9 cellular contexts compared by ENCODE assay signal in the genomic region with DNA sequence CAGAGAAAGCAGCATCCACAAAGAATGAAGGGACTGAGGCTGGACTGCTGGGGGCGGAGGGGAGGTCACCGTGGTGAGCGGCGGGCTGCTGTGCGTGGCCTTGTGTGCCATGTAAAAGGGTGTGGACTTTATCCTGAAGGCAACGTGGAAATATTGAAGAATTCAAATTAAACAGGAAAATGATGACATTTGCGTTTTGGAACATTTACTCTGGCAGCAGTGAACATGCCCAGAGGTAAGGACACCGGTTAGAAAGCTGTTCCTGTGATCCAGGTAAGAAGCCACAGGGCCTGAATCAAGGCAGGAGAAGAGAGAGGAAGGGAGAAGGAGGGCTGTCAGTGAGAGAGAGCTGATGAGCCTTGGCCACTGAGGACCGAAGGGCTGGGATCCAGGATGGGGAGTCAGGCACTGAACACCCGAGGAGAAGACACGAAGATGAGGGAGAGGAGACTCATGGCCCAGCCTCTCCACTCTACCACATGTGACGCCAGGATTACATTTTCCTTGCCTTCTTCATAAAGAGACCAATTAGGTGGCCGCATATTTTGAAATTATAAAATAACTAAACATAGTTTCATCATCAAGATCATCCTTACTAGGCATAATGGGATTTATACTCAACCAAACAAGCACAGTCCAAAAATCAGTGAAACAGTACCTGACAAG. TPM values are rescaled to one million over a fixed set of nuclear protein-coding genes. Genes with fewer than 3 reads are reported as not detected.
DNase-seq lines count a peak whose midpoint lies in the region; ATAC-seq and TF ChIP-seq lines count a peak whose summit lies in the region.
"Had no signal": no experiment of that assay in that cellular context is flagged by ENCODE, and none has a peak within 500 bp of the region (broad histone marks: within the 10 kb centered on the region; RNA-seq: fewer than 3 reads in every experiment).

No MANE protein-coding gene starts in this region.

- peak overlapping the region; percentile 96 for H3K18ac ChIP-seq in mesenchymal stem cell (ENCODE audit: low read depth in 1 of 2, low read length in 2 of 2)

- peak overlapping the region; percentile 98 for H4K91ac ChIP-seq in mesenchymal stem cell (ENCODE audit: low read length)

- H3K4me1 ChIP-seq in KMS-11 (ENCODE audit: low read depth, poor library complexity, severe bottlenecking) (peaks cover 89% of the 10 kb centered on the region), breast epithelium (peaks cover 14 to 15% of the 10 kb centered on the region in 2 donors), mesenchymal stem cell (ENCODE audit: control insufficient read depth, insufficient read depth, low read depth, low read length) (peaks cover 30% of the 10 kb centered on the region), thoracic aorta (ENCODE audit: control insufficient read depth in 1 of 2, low read depth in 2 of 2) (peaks cover 31 to 83% of the 10 kb centered on the region in 2 donors)

- intact Hi-C loops in breast epithelium (cut with DNase I; ENCODE audit: low total_unique reads), result no loop called here

- no peaks in the 10 kb centered on the region for H4K20me1 ChIP-seq in KMS-11 (ENCODE audit: insufficient read depth)

- DNase-seq in breast epithelium (ENCODE audit: low spot score in 2 of 2), result no peak
- no peak for DNase-seq in mesenchymal stem cell
- no peak for DNase-seq in thoracic aorta (ENCODE audit: low spot score)
- no peak for DNase-seq in NAMALWA (ENCODE audit: low spot score)
- DNase-seq in SIG-M5 (lab: John Stamatoyannopoulos, UW), result no peak
- no peak for DNase-seq in activated CD4-positive, alpha-beta memory T cell treated with anti-CD3 and anti-CD28 coated beads, Interleukin-2, amount 10 ng/mL, durations not matched to agents 7 days and 5 days
- no peak for DNase-seq in NCI-H446 treated with DMSO at 0.1 percent for 48 hours (lab: John Stamatoyannopoulos, UW)
- DNase-seq: activated gamma-delta T cell had no signal

- CTCF ChIA-PET in activated CD4-positive, alpha-beta memory T cell treated with anti-CD3 and anti-CD28 coated beads, Interleukin-2, amount 10 ng/mL, durations not matched to agents 7 days and 5 days (lab: Charles Lee), result no interaction called here

- no peaks in the 10 kb centered on the region for H3K27me3 Mint-ChIP-seq in activated CD4-positive, alpha-beta memory T cell treated with anti-CD3 and anti-CD28 coated beads, Interleukin-2, amount 10 ng/mL, durations not matched to agents 7 days and 5 days

- H3K4me1 Mint-ChIP-seq in activated CD4-positive, alpha-beta memory T cell treated with anti-CD3 and anti-CD28 coated beads, Interleukin-2, amount 10 ng/mL, durations not matched to agents 7 days and 5 days, result peaks cover 23% of the 10 kb centered on the region

- no peak overlapping the region for H3K23ac ChIP-seq in mesenchymal stem cell (ENCODE audit: low read length in 2 of 2)

- peak overlapping the region; percentile 80 for H2BK120ac ChIP-seq in mesenchymal stem cell (ENCODE audit: low read depth, low read length)

- no peak for TF ChIP-seq POLR2A in breast epithelium (IDR thresholded peaks at IDR 0.05)

- H3K4me3 Mint-ChIP-seq in activated CD4-positive, alpha-beta memory T cell treated with anti-CD3 and anti-CD28 coated beads, Interleukin-2, amount 10 ng/mL, durations not matched to agents 7 days and 5 days, result no peak overlapping the region

- H3K27ac Mint-ChIP-seq in activated CD4-positive, alpha-beta memory T cell treated with anti-CD3 and anti-CD28 coated beads, Interleukin-2, amount 10 ng/mL, durations not matched to agents 7 days and 5 days, result no peak overlapping the region

- peaks cover 82% of the 10 kb centered on the region for H3K79me2 ChIP-seq in KMS-11 (ENCODE audit: insufficient read depth, low read depth)

- H3K4me3 ChIP-seq in KMS-11 (IDR thresholded peaks at IDR 0.05; ENCODE audit: insufficient read depth, low read depth, low read length) (no peak overlapping the region), breast epithelium (peak overlapping the region in 1 of 3 donors; percentile 29), mesenchymal stem cell (ENCODE audit: insufficient read depth in 1 of 2, low read depth in 1 of 2, low read length in 2 of 2) (peak overlapping the region in 1 of 2 experiments; percentile 4), thoracic aorta (peak overlapping the region; percentile 48)

- peak overlapping the region; percentile 35 for H2AK5ac ChIP-seq in mesenchymal stem cell (ENCODE audit: low read length, severe bottlenecking)

- no peaks in the 10 kb centered on the region for H3K9me3 ChIP-seq in breast epithelium
- H3K9me3 ChIP-seq in mesenchymal stem cell (ENCODE audit: control insufficient read depth, low read length), result no peaks in the 10 kb centered on the region
- no peaks in the 10 kb centered on the region for H3K9me3 ChIP-seq in thoracic aorta

- peak overlapping the region in 1 of 2 experiments; percentile 35 for H3K14ac ChIP-seq in mesenchymal stem cell (ENCODE audit: low read length in 2 of 2)

- peaks cover 17% of the 10 kb centered on the region for H3K36me3 ChIP-seq in KMS-11 (ENCODE audit: insufficient read depth)
- H3K36me3 ChIP-seq in breast epithelium, result no peaks in the 10 kb centered on the region
- H3K36me3 ChIP-seq in mesenchymal stem cell (ENCODE audit: control insufficient read depth in 1 of 2, insufficient read depth in 2 of 2, low read depth in 1 of 2, low read length in 2 of 2), result peaks cover 25 to 66% of the 10 kb centered on the region in 2 experiments
- H3K36me3 ChIP-seq in thoracic aorta, result peaks cover 14% of the 10 kb centered on the region

- H3K79me1 ChIP-seq in mesenchymal stem cell (replicated peaks; ENCODE audit: low read length, poor library complexity, severe bottlenecking), result peaks cover 8% of the 10 kb centered on the region

- H3K36me3 Mint-ChIP-seq in activated CD4-positive, alpha-beta memory T cell treated with anti-CD3 and anti-CD28 coated beads, Interleukin-2, amount 10 ng/mL, durations not matched to agents 7 days and 5 days (ENCODE audit: low read depth), result no peaks in the 10 kb centered on the region

- TF ChIP-seq CTCF in KMS-11 (conservative IDR thresholded peaks at IDR 0.05; ENCODE audit: low read depth, low read length) (no peak), breast epithelium (IDR thresholded peaks at IDR 0.05) (no peak), thoracic aorta (IDR thresholded peaks at IDR 0.05) (no peak)

- H3K9me3 Mint-ChIP-seq in activated CD4-positive, alpha-beta memory T cell treated with anti-CD3 and anti-CD28 coated beads, Interleukin-2, amount 10 ng/mL, durations not matched to agents 7 days and 5 days, result no peaks in the 10 kb centered on the region

- peak overlapping the region; percentile 70 to 75 for H2BK12ac ChIP-seq in mesenchymal stem cell (ENCODE audit: low read length in 2 of 2)

- H3K4ac ChIP-seq in mesenchymal stem cell (ENCODE audit: low read depth in 1 of 2, low read length in 2 of 2), result peak overlapping the region; percentile 62 to 89

- WGBS in mesenchymal stem cell, result 79% methylated on average over 13 of the region's 13 CpGs

- no peak for ATAC-seq in thoracic aorta (ENCODE audit: insufficient number of reproducible peaks, low FRiP score, low read depth)

- POLR2A ChIA-PET in activated CD4-positive, alpha-beta memory T cell treated with anti-CD3 and anti-CD28 coated beads, Interleukin-2, amount 10 ng/mL, durations not matched to agents 7 days and 5 days (lab: Charles Lee), result no interaction called here

- H2AFZ ChIP-seq in KMS-11 (ENCODE audit: low read depth) (no peak overlapping the region), mesenchymal stem cell (ENCODE audit: low read depth, low read length) (no peak overlapping the region)

- H3K27ac ChIP-seq in KMS-11 (peak overlapping the region; percentile 76), breast epithelium (peak overlapping the region; percentile 88 to 97), mesenchymal stem cell (ENCODE audit: low read length, poor library complexity, severe bottlenecking) (peak overlapping the region; percentile 97), thoracic aorta (peak overlapping the region; percentile 87 to 95)

- H3K4me2 ChIP-seq in KMS-11 (peak overlapping the region; percentile 87), mesenchymal stem cell (ENCODE audit: low read length, poor library complexity, severe bottlenecking) (no peak overlapping the region)

- peak overlapping the region; percentile 92 for H2BK5ac ChIP-seq in mesenchymal stem cell (ENCODE audit: low read depth, low read length, poor library complexity, severe bottlenecking)

- H3K27me3 ChIP-seq in KMS-11 (ENCODE audit: insufficient read depth, low read depth) (no peaks in the 10 kb centered on the region), breast epithelium (no peaks in the 10 kb centered on the region), mesenchymal stem cell (ENCODE audit: control insufficient read depth in 1 of 2, insufficient read depth in 1 of 2, low read length in 2 of 2) (no peaks in the 10 kb centered on the region), thoracic aorta (replicated peaks; ENCODE audit: insufficient read depth) (no peaks in the 10 kb centered on the region)

- H3K9ac ChIP-seq in KMS-11 (peak overlapping the region; percentile 23; the same call in 1 of the 2 replicates), mesenchymal stem cell (ENCODE audit: low read length) (peak overlapping the region; percentile 80)

- peak overlapping the region; percentile 95 for H4K8ac ChIP-seq in mesenchymal stem cell (ENCODE audit: low read length)

- peak overlapping the region; percentile 31 for H2BK15ac ChIP-seq in mesenchymal stem cell (ENCODE audit: low read depth, poor library complexity, severe bottlenecking)

RNA-seq across cellular contexts. Expression of gene TRAM2, which starts 58.4 kb away (rescaled TPM):
- total RNA-seq in breast epithelium (10 to 100 TPM; 11.9 to 33.0 (median 24.3) TPM), thoracic aorta (10 to 100 TPM; 40.0 to 41.8 TPM)
- 133 TPM for polyA plus RNA-seq in mesenchymal stem cell (2013, experiment 1 of 2)
- 130 TPM for polyA plus RNA-seq in mesenchymal stem cell (2013, experiment 2 of 2)
- 1 to 10 TPM; 5.7 to 6.5 TPM for total RNA-seq in activated CD4-positive, alpha-beta memory T cell treated with anti-CD3 and anti-CD28 coated beads, Interleukin-2, amount 10 ng/mL, durations not matched to agents 7 days and 5 days
